28 cellular contexts compared by ENCODE assay signal in the genomic region with DNA sequence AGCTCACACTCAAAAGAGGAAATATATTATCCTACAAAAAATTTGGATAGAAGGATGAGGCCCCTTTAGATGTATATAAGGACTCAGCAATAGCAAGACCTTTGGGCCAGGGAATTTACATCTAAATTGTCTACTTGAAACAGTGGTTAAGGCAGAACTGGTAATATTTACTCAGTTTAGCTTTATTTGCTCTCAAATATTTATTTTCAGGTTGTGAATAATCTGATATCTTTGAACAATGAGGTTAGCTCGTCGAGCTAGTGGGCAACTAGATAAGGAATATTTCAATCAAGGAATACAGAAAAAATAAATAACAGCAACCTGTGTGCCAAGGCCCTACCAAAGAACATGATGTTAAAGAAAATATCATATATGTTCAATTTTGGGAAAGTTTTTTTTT.
"Had no signal": no experiment of that assay in that cellular context is flagged by ENCODE, and none has a peak within 500 bp of the region (broad histone marks: within the 10 kb centered on the region; RNA-seq: fewer than 3 reads in every experiment).

No MANE protein-coding gene starts in this region.

- H3K36me3 Mint-ChIP-seq: mesothelial cell of epicardium, naive B cell had no signal

- H3K27ac Mint-ChIP-seq: dendritic cell treated with granulocyte-macrophage colony-stimulating factor and Interleukin-4, amounts not matched to agents 40 ng/mL and 50 ng/mL, for 4 days; effector memory CD8-positive, alpha-beta T cell; endodermal cell; mesothelial cell of epicardium; naive B cell had no signal

- H3K4me3 ChIP-seq: colonic mucosa, esophagus squamous epithelium, gastrocnemius medialis, heart right ventricle, left lung, lower lobe of right lung, mucosa of descending colon had no signal

- ATAC-seq: effector memory CD8-positive, alpha-beta T cell; esophagus mucosa; gastrocnemius medialis; heart right ventricle; left cardiac atrium; left lung; left ventricle myocardium superior; lower lobe of right lung; mucosa of descending colon had no signal

- H3K9me3 Mint-ChIP-seq: dendritic cell treated with granulocyte-macrophage colony-stimulating factor and Interleukin-4, amounts not matched to agents 40 ng/mL and 50 ng/mL, for 4 days; endodermal cell; mesothelial cell of epicardium had no signal

- H3K4me3 Mint-ChIP-seq: dendritic cell treated with granulocyte-macrophage colony-stimulating factor and Interleukin-4, amounts not matched to agents 40 ng/mL and 50 ng/mL, for 4 days; effector memory CD8-positive, alpha-beta T cell; endodermal cell; mesothelial cell of epicardium; naive B cell had no signal

- FAIRE-seq: endometrium, islet of Langerhans, keratinocyte had no signal

- H3K4me1 Mint-ChIP-seq: naive B cell had no signal

- DNase-seq: colonic mucosa; cortex of kidney; effector CD8-positive, alpha-beta T cell; effector memory CD8-positive, alpha-beta T cell; endodermal cell; erythroblast; esophagus squamous epithelium; foreskin fibroblast; foreskin melanocyte; gastrocnemius medialis; glutamatergic neuron; head of caudate nucleus; heart right ventricle; hippocampal formation; left cardiac atrium; left lung; left ventricle myocardium superior; lower lobe of right lung; mesenchymal stem cell; mucosa of descending colon; naive B cell had no signal

- H3K27ac ChIP-seq: colonic mucosa, epithelial cell of prostate, esophagus squamous epithelium, gastrocnemius medialis, heart right ventricle, left lung, lower lobe of right lung had no signal
